ENCODE assay signal across 23 cellular contexts in the genomic region with DNA sequence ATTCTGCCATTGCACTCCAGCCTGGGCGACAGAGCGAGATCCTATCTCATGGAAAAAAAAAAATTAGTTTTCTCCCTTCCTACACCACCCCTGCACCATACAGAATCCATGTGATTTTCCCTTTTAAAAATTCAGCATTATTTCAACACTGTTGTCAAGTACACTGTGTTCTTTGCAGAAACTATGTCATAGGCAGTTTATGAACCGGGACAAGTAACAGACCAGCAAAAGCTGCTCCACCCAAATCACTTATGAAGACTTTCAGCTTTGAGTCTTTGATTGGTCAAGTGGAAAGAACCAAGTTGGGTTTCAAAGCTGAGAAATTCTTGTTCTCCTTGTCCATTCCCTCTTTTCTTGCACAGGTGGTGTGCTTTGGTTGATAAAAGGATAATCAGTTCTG.
DNase-seq lines count a peak whose midpoint lies in the region; ATAC-seq and TF ChIP-seq lines count a peak whose summit lies in the region.
"Had no signal": no experiment of that assay in that cellular context is flagged by ENCODE, and none has a peak within 500 bp of the region (broad histone marks: within the 10 kb centered on the region; RNA-seq: fewer than 3 reads in every experiment).

No MANE protein-coding gene starts in this region.

- ATAC-seq in activated T-helper 17 cell treated with anti-CD3 and anti-CD28 coated beads, Interleukin-2, amount 50 U/mL, for 72 hours (replicated peaks) = no peak
- ATAC-seq: A549; foreskin keratinocyte; naive thymus-derived CD4-positive, alpha-beta T cell had no signal

- H3K4me3 Mint-ChIP-seq in activated T-cell treated with anti-CD3 and anti-CD28 coated beads, Interleukin-2, amount 50 U/mL, for 24 hours = no peak overlapping the region
- H3K4me3 Mint-ChIP-seq in activated T-helper 17 cell treated with anti-CD3 and anti-CD28 coated beads, Interleukin-2, amount 50 U/mL, for 72 hours = peak overlapping the region; percentile 59
- H3K4me3 Mint-ChIP-seq in nephron progenitor cell = no peak overlapping the region
- H3K4me3 Mint-ChIP-seq: endodermal cell had no signal

- H3K27ac Mint-ChIP-seq in activated T-cell treated with anti-CD3 and anti-CD28 coated beads, Interleukin-2, amount 50 U/mL, for 24 hours = peak overlapping the region; percentile 91
- peak overlapping the region; percentile 16 for H3K27ac Mint-ChIP-seq in activated T-helper 17 cell treated with anti-CD3 and anti-CD28 coated beads, Interleukin-2, amount 50 U/mL, for 72 hours
- H3K27ac Mint-ChIP-seq in nephron progenitor cell = peak overlapping the region; percentile 40
- H3K27ac Mint-ChIP-seq: endodermal cell had no signal

- no peaks in the 10 kb centered on the region for H3K36me3 Mint-ChIP-seq in activated T-cell treated with anti-CD3 and anti-CD28 coated beads, Interleukin-2, amount 50 U/mL, for 24 hours (ENCODE audit: low read depth)
- H3K36me3 Mint-ChIP-seq in activated T-helper 17 cell treated with anti-CD3 and anti-CD28 coated beads, Interleukin-2, amount 50 U/mL, for 72 hours (ENCODE audit: low read depth) = no peaks in the 10 kb centered on the region
- H3K36me3 Mint-ChIP-seq in nephron progenitor cell (ENCODE audit: low read depth) = no peaks in the 10 kb centered on the region

- H3K27me3 Mint-ChIP-seq in activated T-cell treated with anti-CD3 and anti-CD28 coated beads, Interleukin-2, amount 50 U/mL, for 24 hours = no peaks in the 10 kb centered on the region
- H3K27me3 Mint-ChIP-seq in activated T-helper 17 cell treated with anti-CD3 and anti-CD28 coated beads, Interleukin-2, amount 50 U/mL, for 72 hours = no peaks in the 10 kb centered on the region
- peaks cover 4% of the 10 kb centered on the region for H3K27me3 Mint-ChIP-seq in nephron progenitor cell (ENCODE audit: low read depth, poor library complexity)
- H3K27me3 Mint-ChIP-seq: naive thymus-derived CD4-positive, alpha-beta T cell had no signal

- TF ChIP-seq CTCF in nephron progenitor cell (IDR thresholded peaks at IDR 0.05) = no peak

- H3K9me3 Mint-ChIP-seq in activated T-cell treated with anti-CD3 and anti-CD28 coated beads, Interleukin-2, amount 50 U/mL, for 24 hours = no peaks in the 10 kb centered on the region
- no peaks in the 10 kb centered on the region for H3K9me3 Mint-ChIP-seq in activated T-helper 17 cell treated with anti-CD3 and anti-CD28 coated beads, Interleukin-2, amount 50 U/mL, for 72 hours
- H3K9me3 Mint-ChIP-seq in nephron progenitor cell = peaks cover 13% of the 10 kb centered on the region
- H3K9me3 Mint-ChIP-seq: endodermal cell had no signal

- DNase-seq in activated T-cell treated with anti-CD3 and anti-CD28 coated beads, Interleukin-2, amount 50 U/mL, for 24 hours = no peak
- DNase-seq in activated T-cell treated with anti-CD3 and anti-CD28 coated beads for 4 hours (no peak), fibroblast of the conjunctiva (ENCODE audit: low read depth) (peak; percentile 63), nephron progenitor cell (no peak), NCI-H2029 treated with DMSO at 0.1 percent for 48 hours (lab: John Stamatoyannopoulos, UW) (no peak), occipital lobe (lab: John Stamatoyannopoulos, UW) (no peak)
- no peak for DNase-seq in stimulated activated CD4-positive, alpha-beta T cell treated with anti-CD3 and anti-CD28 coated beads, Interleukin-4, amount 100 ng/mL, for 4 hours
- DNase-seq: Caco-2, endodermal cell, foreskin keratinocyte, KBM-7, kidney, NCI-H187, NCI-H226, NCI-H774, PC-9, posterior cingulate gyrus, SJCRH30, small intestine, stomach had no signal

- peaks cover 41% of the 10 kb centered on the region for H3K4me1 Mint-ChIP-seq in activated T-cell treated with anti-CD3 and anti-CD28 coated beads, Interleukin-2, amount 50 U/mL, for 24 hours (ENCODE audit: low read depth)
- H3K4me1 Mint-ChIP-seq in activated T-helper 17 cell treated with anti-CD3 and anti-CD28 coated beads, Interleukin-2, amount 50 U/mL, for 72 hours = peaks cover 36% of the 10 kb centered on the region
- peaks cover 18% of the 10 kb centered on the region for H3K4me1 Mint-ChIP-seq in nephron progenitor cell

Comparison
In these comparisons a context has a peak if more than half of its experiments do, and no peak if none do; other contexts are left out.
1. H3K27ac Mint-ChIP-seq: peak in every context shown above with its lines; median percentile 91 in activated T-cell treated with anti-CD3 and anti-CD28 coated beads, Interleukin-2, amount 50 U/mL, for 24 hours; 40 in nephron progenitor cell; 16 in activated T-helper 17 cell treated with anti-CD3 and anti-CD28 coated beads, Interleukin-2, amount 50 U/mL, for 72 hours.